In genomic region chr1:101119289-101119688, GRCh38 we compare ENCODE assay signal across 21 cellular contexts.
"Had no signal": no experiment of that assay in that cellular context is flagged by ENCODE, and none has a peak within 500 bp of the region (broad histone marks: within the 10 kb centered on the region; RNA-seq: fewer than 3 reads in every experiment).

No MANE protein-coding gene starts in this region.

- H3K27me3 Mint-ChIP-seq: memory B cell, type B pancreatic cell had no signal

- H3K9me3 ChIP-seq: left ventricle myocardium inferior, lower lobe of right lung, neutrophil, psoas muscle, right lobe of liver, suprapubic skin, thyroid gland, vagina had no signal

- H3K4me3 Mint-ChIP-seq: endodermal cell; memory B cell; mesothelial cell of epicardium; stimulated activated effector memory CD8-positive, alpha-beta T cell treated with anti-CD3 and anti-CD28 coated beads, Interleukin-12 subunit alpha, Interleukin-12 subunit beta, amount 100 ng/mL, for 72 hours; type B pancreatic cell had no signal

- H3K36me3 Mint-ChIP-seq: memory B cell; mesothelial cell of epicardium; stimulated activated effector memory CD8-positive, alpha-beta T cell treated with anti-CD3 and anti-CD28 coated beads, Interleukin-12 subunit alpha, Interleukin-12 subunit beta, amount 100 ng/mL, for 72 hours; type B pancreatic cell had no signal

- H3K9me3 Mint-ChIP-seq: endodermal cell; memory B cell; mesothelial cell of epicardium; stimulated activated effector memory CD8-positive, alpha-beta T cell treated with anti-CD3 and anti-CD28 coated beads, Interleukin-12 subunit alpha, Interleukin-12 subunit beta, amount 100 ng/mL, for 72 hours had no signal

- H3K27me3 ChIP-seq: foreskin keratinocyte, neutrophil, right lobe of liver, suprapubic skin, thyroid gland, vagina had no signal

- H3K27ac Mint-ChIP-seq: endodermal cell; memory B cell; mesothelial cell of epicardium; stimulated activated effector memory CD8-positive, alpha-beta T cell treated with anti-CD3 and anti-CD28 coated beads, Interleukin-12 subunit alpha, Interleukin-12 subunit beta, amount 100 ng/mL, for 72 hours; type B pancreatic cell had no signal

- ATAC-seq: foreskin keratinocyte; left cardiac atrium; lower lobe of right lung; psoas muscle; stimulated activated effector memory CD8-positive, alpha-beta T cell treated with anti-CD3 and anti-CD28 coated beads, Interleukin-12 subunit alpha, Interleukin-12 subunit beta, amount 100 ng/mL, for 72 hours; stimulated activated naive CD8-positive, alpha-beta T cell treated with anti-CD3 and anti-CD28 coated beads, Interleukin-15, Interleukin-2, amounts not matched to agents 100 U/mL and 50 U/mL, for 24 hours had no signal

- H3K27ac ChIP-seq: foreskin keratinocyte, left ventricle myocardium inferior, lower lobe of right lung, neutrophil, psoas muscle, right lobe of liver, suprapubic skin, thyroid gland, vagina had no signal

- DNase-seq: effector CD4-positive, alpha-beta T cell; endodermal cell; foreskin keratinocyte; kidney; left cardiac atrium; left ventricle myocardium inferior; lower lobe of right lung; psoas muscle; retina; right lobe of liver; stimulated activated CD4-positive, alpha-beta T cell treated with anti-CD3 and anti-CD28 coated beads, Interleukin-4, amount 100 ng/mL, for 1 hour; stimulated activated CD8-positive, alpha-beta memory T cell treated with anti-CD3 and anti-CD28 coated beads, Interleukin-4, amount 100 ng/mL, for 48 hours; stimulated activated naive CD8-positive, alpha-beta T cell treated with anti-CD3 and anti-CD28 coated beads, Interleukin-15, Interleukin-2, amounts not matched to agents 100 U/mL and 50 U/mL, for 24 hours; thyroid gland had no signal

- H3K4me1 Mint-ChIP-seq: endodermal cell had no signal

- H3K36me3 ChIP-seq: left ventricle myocardium inferior, lower lobe of right lung, neutrophil, right lobe of liver, suprapubic skin, thyroid gland, vagina had no signal
